In the genomic region with DNA sequence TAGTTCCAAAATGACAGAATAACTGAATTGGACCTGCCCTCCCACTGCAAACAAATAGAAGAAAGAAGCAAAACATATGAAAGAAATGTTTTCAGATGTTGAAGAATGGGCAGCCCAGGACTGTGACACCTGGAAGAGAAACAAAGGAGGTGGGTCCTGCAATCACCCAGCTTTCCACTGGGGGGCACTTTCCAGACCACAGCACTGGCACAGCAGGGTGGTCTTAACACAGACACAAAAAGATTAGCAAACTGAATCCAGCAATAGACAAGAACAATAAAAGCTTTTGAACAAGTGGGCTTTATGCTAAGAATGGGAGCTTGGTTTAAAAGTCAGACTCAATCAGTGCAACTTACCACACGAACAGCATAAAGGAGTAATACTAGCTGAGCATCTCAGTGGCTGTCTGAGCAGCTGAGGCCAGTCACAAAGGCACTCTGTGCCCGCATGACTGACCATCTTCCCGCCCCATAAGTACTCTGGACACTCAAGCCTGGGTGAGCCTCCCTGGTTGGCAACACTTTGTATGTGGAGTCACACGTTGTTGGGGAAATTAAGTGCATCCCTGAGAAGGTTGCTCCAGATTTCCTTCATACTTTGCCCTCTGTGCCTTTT, we compare ENCODE assay signal across 1 cellular context.
TF ChIP-seq lines count a peak whose summit lies in the region.

No MANE protein-coding gene starts in this region.

TF ChIP-seq in liver, 16 proteins besides CTCF, POLR2A, EP300 and RAD21 (continued from another document):
- TF ChIP-seq SP1 (IDR thresholded peaks at IDR 0.05) (no peak), HNF4A (conservative IDR thresholded peaks at IDR 0.05) (no peak)
